Comparison of ENCODE assay signal across 1 cellular context in genomic region chr15:75542386-75542797, GRCh38.
TF ChIP-seq lines count a peak whose summit lies in the region.

No MANE protein-coding gene starts in this region.

TF ChIP-seq in HEK293, 187 proteins besides CTCF, POLR2A, EP300 and RAD21 (continued from another document):
- no peak for TF ChIP-seq ZNF580 (tag by site-specific recombination; IDR thresholded peaks at IDR 0.05)
TF ChIP-seq in HEK293: peak in this region for 7.
